ENCODE assay signal across 16 cellular contexts in the genomic region with DNA sequence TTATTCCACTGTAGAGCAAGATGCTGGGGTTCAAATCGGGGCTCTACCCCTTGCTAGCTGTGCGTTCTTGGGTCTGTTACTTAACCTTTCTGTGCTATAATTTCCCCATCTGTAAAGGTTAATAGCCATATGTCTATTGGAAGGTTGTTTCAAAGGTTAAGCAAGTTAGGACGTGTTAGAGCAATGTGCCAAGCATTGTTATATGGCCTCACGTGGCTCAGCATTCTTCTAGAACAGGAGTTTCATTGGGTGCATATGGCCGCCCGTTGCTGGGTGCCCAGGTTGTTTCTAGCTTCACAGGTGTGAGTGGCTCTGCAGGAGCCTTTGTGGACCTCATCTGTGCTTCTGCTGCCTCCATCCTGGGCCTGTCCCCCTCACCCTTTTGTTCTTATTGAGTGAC.
"Had no signal": no experiment of that assay in that cellular context is flagged by ENCODE, and none has a peak within 500 bp of the region (broad histone marks: within the 10 kb centered on the region; RNA-seq: fewer than 3 reads in every experiment).

No MANE protein-coding gene starts in this region.

- H3K4me1 ChIP-seq: neural progenitor cell had no signal

- H3K9me3 ChIP-seq: right lobe of liver, thyroid gland had no signal

- DNase-seq: activated CD4-positive, alpha-beta T cell treated with anti-CD3 and anti-CD28 coated beads for 36 hours; activated CD4-positive, alpha-beta T cell treated with anti-CD3 and anti-CD28 coated beads, Interleukin-2, amount 50 U/mL, for 48 hours; activated T-cell treated with anti-CD3 and anti-CD28 coated beads for 4 hours; central memory CD4-positive, alpha-beta T cell; dorsolateral prefrontal cortex; heart right ventricle; left ventricle myocardium inferior; right lobe of liver; stimulated activated CD4-positive, alpha-beta T cell treated with anti-CD3 and anti-CD28 coated beads, Interleukin-4, amount 100 ng/mL, for 4 hours; stimulated activated naive B cell treated with anti-CD40 and anti-IgM and Interleukin-4, amounts not matched to agents 10 μg/mL and 1 μg/mL and 100 μg/mL, for 72 hours; thyroid gland had no signal

- H3K4me3 ChIP-seq: dorsolateral prefrontal cortex, heart right ventricle, left ventricle myocardium inferior, neural progenitor cell, right lobe of liver, thyroid gland had no signal

- H3K4me2 ChIP-seq: neural progenitor cell had no signal

- H3K27ac ChIP-seq: dorsolateral prefrontal cortex, heart right ventricle, left ventricle myocardium inferior, neural progenitor cell, right lobe of liver, thyroid gland had no signal

- H3K27me3 ChIP-seq: dorsolateral prefrontal cortex, heart right ventricle, neural progenitor cell, right lobe of liver, thyroid gland had no signal

- H2AFZ ChIP-seq: neural progenitor cell had no signal

- ATAC-seq: activated CD4-positive, alpha-beta T cell treated with anti-CD3 and anti-CD28 coated beads for 36 hours; heart right ventricle; right lobe of liver; stimulated activated naive B cell treated with anti-CD40 and anti-IgM and Interleukin-4, amounts not matched to agents 10 μg/mL and 1 μg/mL and 100 μg/mL, for 72 hours; WTC11 had no signal

- H3K9ac ChIP-seq: neural progenitor cell had no signal

- FAIRE-seq: colon, frontal cortex, TTC549 had no signal

- H3K36me3 ChIP-seq: heart right ventricle, left ventricle myocardium inferior, neural progenitor cell, right lobe of liver, thyroid gland had no signal
